In genomic region chr3:125069452-125069851, GRCh38 we compare ENCODE assay signal across 26 cellular contexts. TPM values are rescaled to one million over a fixed set of nuclear protein-coding genes. Genes with fewer than 3 reads are reported as not detected.
DNase-seq lines count a peak whose midpoint lies in the region; ATAC-seq and TF ChIP-seq lines count a peak whose summit lies in the region.
"Had no signal": no experiment of that assay in that cellular context is flagged by ENCODE, and none has a peak within 500 bp of the region (broad histone marks: within the 10 kb centered on the region; RNA-seq: fewer than 3 reads in every experiment).

No MANE protein-coding gene starts in this region.

- no peaks in the 10 kb centered on the region for H3K36me3 ChIP-seq in endodermal cell (ENCODE audit: control insufficient read depth, insufficient read depth, low read length)
- H3K36me3 ChIP-seq: esophagus muscularis mucosa, HAP-1, lower lobe of right lung, tibial nerve had no signal

- peak; percentile 42 for ATAC-seq in activated B cell treated with CpG ODN at 0.5 μM for 24 hours (ENCODE audit: low read depth)
- peak; percentile 24 to 82 (median 50) for ATAC-seq in natural killer cell
- no peak for ATAC-seq in WTC11
- ATAC-seq: activated naive CD8-positive, alpha-beta T cell treated with anti-CD3 and anti-CD28 coated beads, Interleukin-2, amount 50 U/mL, for 24 hours; PC-3 had no signal

- WGBS in endodermal cell (ENCODE audit: insufficient coverage in 1 of 2, insufficient read length in 1 of 2), 2 experiments: 100% methylated on average over 1 of the region's 1 CpG; no CpG with 5 or more reads in 1 of the 2 experiments

- peak overlapping the region; percentile 27 for H3K27ac Mint-ChIP-seq in activated B cell treated with CpG ODN at 0.5 μM for 24 hours
- H3K27ac Mint-ChIP-seq in natural killer cell: peak overlapping the region in 1 of 2 donors; percentile 22
- no peak overlapping the region for H3K27ac Mint-ChIP-seq in WTC11
- no peak overlapping the region for H3K27ac Mint-ChIP-seq in endodermal cell
- H3K27ac Mint-ChIP-seq: activated naive CD8-positive, alpha-beta T cell treated with anti-CD3 and anti-CD28 coated beads, Interleukin-2, amount 50 U/mL, for 24 hours; brain; stimulated activated naive CD8-positive, alpha-beta T cell treated with anti-CD3 and anti-CD28 coated beads, Interleukin-15, Interleukin-2, amounts not matched to agents 100 ng/mL and 50 ng/mL, for 24 hours; T-helper 1 cell treated with Interleukin-12 subunit alpha and Interleukin-12 subunit beta and Interleukin-4 antibody, amounts not matched to agents 30 μg/mL and 1 μg/mL, for 36 hours had no signal

- CTCF ChIA-PET in activated B cell treated with CpG ODN at 0.5 μM for 24 hours (lab: Charles Lee): no interaction called here
- CTCF ChIA-PET in GM10248 (lab: Yijun Ruan, JAX): interaction anchor here (1.1 to 1.8 kb wide), 3 partner anchors 11 to 14 kb away, joined by 4 to 5 read pairs (median 4); no protein-coding TSS in a partner anchor
- CTCF ChIA-PET in WTC11 (lab: Charles Lee): interaction anchor here (1.4 kb wide), 1 partner anchor 95 kb away, joined by 3 read pairs; no protein-coding TSS in a partner anchor

- H3K36me3 Mint-ChIP-seq in activated B cell treated with CpG ODN at 0.5 μM for 24 hours (ENCODE audit: low read depth): no peaks in the 10 kb centered on the region
- no peaks in the 10 kb centered on the region for H3K36me3 Mint-ChIP-seq in natural killer cell
- H3K36me3 Mint-ChIP-seq in WTC11: no peaks in the 10 kb centered on the region
- H3K36me3 Mint-ChIP-seq in endodermal cell (ENCODE audit: low read depth): no peaks in the 10 kb centered on the region
- H3K36me3 Mint-ChIP-seq: brain had no signal

- peak; percentile 21 for DNase-seq in CMK (ENCODE audit: low read depth)
- DNase-seq in MV-4-11 (lab: John Stamatoyannopoulos, UW): peak; percentile 62
- DNase-seq in activated B cell treated with CpG ODN at 0.5 μM for 24 hours: no peak
- DNase-seq in natural killer cell: no peak
- no peak for DNase-seq in GM10248 (ENCODE audit: extremely low spot score)
- DNase-seq in WTC11 (ENCODE audit: low spot score): no peak
- no peak for DNase-seq in amniotic stem cell (lab: John Stamatoyannopoulos, UW)
- DNase-seq in endodermal cell: no peak
- DNase-seq: activated CD4-positive, alpha-beta T cell treated with anti-CD3 and anti-CD28 coated beads, Interleukin-2, amount 50 U/mL, for 4 hours; activated naive CD8-positive, alpha-beta T cell treated with anti-CD3 and anti-CD28 coated beads, Interleukin-2, amount 50 U/mL, for 24 hours; Calu3; effector CD4-positive, alpha-beta T cell; hypothalamus; lower lobe of right lung; NCI-H1694 treated with DMSO at 0.1 percent for 48 hours; occipital lobe; PC-3; SHP77 treated with DMSO at 0.1 percent for 48 hours; stimulated activated CD4-positive, alpha-beta T cell treated with anti-CD3 and anti-CD28 coated beads, Interleukin-4, amount 100 ng/mL, for 1 hour had no signal

- POLR2A ChIA-PET in activated B cell treated with CpG ODN at 0.5 μM for 24 hours (lab: Charles Lee) (no interaction called here), GM10248 (lab: Yijun Ruan, JAX) (no interaction called here), WTC11 (lab: Charles Lee) (no interaction called here)

- peaks cover 3% of the 10 kb centered on the region for H3K4me1 ChIP-seq in endodermal cell (ENCODE audit: control insufficient read depth, insufficient read depth, low read length)
- H3K4me1 ChIP-seq: HAP-1, lower lobe of right lung, tibial nerve had no signal

- no peak overlapping the region for H3K9ac ChIP-seq in endodermal cell (ENCODE audit: extremely low read depth, low read length, poor library complexity, severe bottlenecking)

- H3K4me1 Mint-ChIP-seq in activated B cell treated with CpG ODN at 0.5 μM for 24 hours: peaks cover 21% of the 10 kb centered on the region
- H3K4me1 Mint-ChIP-seq in natural killer cell: peaks cover 8 to 14% of the 10 kb centered on the region in 2 donors
- H3K4me1 Mint-ChIP-seq in WTC11: peaks cover 6% of the 10 kb centered on the region
- peaks cover 19% of the 10 kb centered on the region for H3K4me1 Mint-ChIP-seq in endodermal cell

- TF ChIP-seq CTCF in activated B cell treated with CpG ODN at 0.5 μM for 24 hours (IDR thresholded peaks at IDR 0.05) (no peak), natural killer cell (IDR thresholded peaks at IDR 0.05) (no peak), GM10248 (IDR thresholded peaks at IDR 0.05; ENCODE audit: control extremely low read depth, extremely low read depth, low read depth, missing control alignments) (no peak), WTC11 (IDR thresholded peaks at IDR 0.05) (no peak), endodermal cell (conservative IDR thresholded peaks at IDR 0.05) (no peak)

- no peaks in the 10 kb centered on the region for H3K9me3 Mint-ChIP-seq in activated B cell treated with CpG ODN at 0.5 μM for 24 hours
- H3K9me3 Mint-ChIP-seq in natural killer cell: no peaks in the 10 kb centered on the region
- peaks cover 5% of the 10 kb centered on the region for H3K9me3 Mint-ChIP-seq in WTC11
- peaks cover 1% of the 10 kb centered on the region for H3K9me3 Mint-ChIP-seq in endodermal cell
- H3K9me3 Mint-ChIP-seq: activated naive CD8-positive, alpha-beta T cell treated with anti-CD3 and anti-CD28 coated beads, Interleukin-2, amount 50 U/mL, for 24 hours; stimulated activated naive CD8-positive, alpha-beta T cell treated with anti-CD3 and anti-CD28 coated beads, Interleukin-15, Interleukin-2, amounts not matched to agents 100 ng/mL and 50 ng/mL, for 24 hours; T-helper 1 cell treated with Interleukin-12 subunit alpha and Interleukin-12 subunit beta and Interleukin-4 antibody, amounts not matched to agents 30 μg/mL and 1 μg/mL, for 36 hours had no signal

- no peaks in the 10 kb centered on the region for H3K27me3 ChIP-seq in endodermal cell (ENCODE audit: control insufficient read depth, insufficient read depth, low read length, poor library complexity, severe bottlenecking)
- H3K27me3 ChIP-seq: esophagus muscularis mucosa, tibial nerve had no signal

- peaks cover 7% of the 10 kb centered on the region for H3K9me3 ChIP-seq in endodermal cell (ENCODE audit: control insufficient read depth, low read length)
- H3K9me3 ChIP-seq: esophagus muscularis mucosa, HAP-1, lower lobe of right lung, tibial nerve had no signal

- H3K4me3 Mint-ChIP-seq in activated B cell treated with CpG ODN at 0.5 μM for 24 hours (no peak overlapping the region), natural killer cell (no peak overlapping the region), WTC11 (no peak overlapping the region), endodermal cell (no peak overlapping the region)
- H3K4me3 Mint-ChIP-seq: activated naive CD8-positive, alpha-beta T cell treated with anti-CD3 and anti-CD28 coated beads, Interleukin-2, amount 50 U/mL, for 24 hours; brain; stimulated activated naive CD8-positive, alpha-beta T cell treated with anti-CD3 and anti-CD28 coated beads, Interleukin-15, Interleukin-2, amounts not matched to agents 100 ng/mL and 50 ng/mL, for 24 hours; T-helper 1 cell treated with Interleukin-12 subunit alpha and Interleukin-12 subunit beta and Interleukin-4 antibody, amounts not matched to agents 30 μg/mL and 1 μg/mL, for 36 hours had no signal

- intact Hi-C loops in activated B cell treated with CpG ODN at 0.5 μM for 24 hours (cut with micrococcal nuclease): loop anchor here (1.0 kb wide), 1 partner anchor 13 kb away; no protein-coding TSS in a partner anchor
- intact Hi-C loops in natural killer cell (cut with micrococcal nuclease): no loop called here

- H3K4me3 ChIP-seq in endodermal cell (ENCODE audit: low read length): no peak overlapping the region
- H3K4me3 ChIP-seq: esophagus muscularis mucosa, HAP-1, lower lobe of right lung, smooth muscle cell, tibial nerve had no signal

- H3K27me3 Mint-ChIP-seq in activated B cell treated with CpG ODN at 0.5 μM for 24 hours (peaks cover 2% of the 10 kb centered on the region), natural killer cell (ENCODE audit: low read depth in 2 of 2) (no peaks in the 10 kb centered on the region), WTC11 (ENCODE audit: low read depth) (no peaks in the 10 kb centered on the region), endodermal cell (ENCODE audit: insufficient read depth) (no peaks in the 10 kb centered on the region)

- no peak overlapping the region for H3K27ac ChIP-seq in endodermal cell (ENCODE audit: low read depth, low read length)
- H3K27ac ChIP-seq: esophagus muscularis mucosa, lower lobe of right lung, tibial nerve had no signal

TF ChIP-seq in WTC11, 78 proteins besides CTCF, POLR2A, EP300 and RAD21 (continues in another document):
- TF ChIP-seq GTF2I (CRISPR knock-in tag; conservative IDR thresholded peaks at IDR 0.05): no peak
- no peak for TF ChIP-seq SP1 (CRISPR knock-in tag; conservative IDR thresholded peaks at IDR 0.05)
- TF ChIP-seq, protein P1, sequence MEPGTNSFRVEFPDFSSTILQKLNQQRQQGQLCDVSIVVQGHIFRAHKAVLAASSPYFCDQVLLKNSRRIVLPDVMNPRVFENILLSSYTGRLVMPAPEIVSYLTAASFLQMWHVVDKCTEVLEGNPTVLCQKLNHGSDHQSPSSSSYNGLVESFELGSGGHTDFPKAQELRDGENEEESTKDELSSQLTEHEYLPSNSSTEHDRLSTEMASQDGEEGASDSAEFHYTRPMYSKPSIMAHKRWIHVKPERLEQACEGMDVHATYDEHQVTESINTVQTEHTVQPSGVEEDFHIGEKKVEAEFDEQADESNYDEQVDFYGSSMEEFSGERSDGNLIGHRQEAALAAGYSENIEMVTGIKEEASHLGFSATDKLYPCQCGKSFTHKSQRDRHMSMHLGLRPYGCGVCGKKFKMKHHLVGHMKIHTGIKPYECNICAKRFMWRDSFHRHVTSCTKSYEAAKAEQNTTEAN (CRISPR knock-in tag; IDR thresholded peaks at IDR 0.05): no peak
- TF ChIP-seq, protein P2, sequence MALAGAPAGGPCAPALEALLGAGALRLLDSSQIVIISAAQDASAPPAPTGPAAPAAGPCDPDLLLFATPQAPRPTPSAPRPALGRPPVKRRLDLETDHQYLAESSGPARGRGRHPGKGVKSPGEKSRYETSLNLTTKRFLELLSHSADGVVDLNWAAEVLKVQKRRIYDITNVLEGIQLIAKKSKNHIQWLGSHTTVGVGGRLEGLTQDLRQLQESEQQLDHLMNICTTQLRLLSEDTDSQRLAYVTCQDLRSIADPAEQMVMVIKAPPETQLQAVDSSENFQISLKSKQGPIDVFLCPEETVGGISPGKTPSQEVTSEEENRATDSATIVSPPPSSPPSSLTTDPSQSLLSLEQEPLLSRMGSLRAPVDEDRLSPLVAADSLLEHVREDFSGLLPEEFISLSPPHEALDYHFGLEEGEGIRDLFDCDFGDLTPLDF (CRISPR knock-in tag; IDR thresholded peaks at IDR 0.05): no peak
- no peak for TF ChIP-seq ZNF396 (CRISPR knock-in tag; IDR thresholded peaks at IDR 0.05; ENCODE audit: borderline replicate concordance)
- no peak for TF ChIP-seq ZBTB21 (CRISPR knock-in tag; IDR thresholded peaks at IDR 0.05; ENCODE audit: borderline replicate concordance)

RNA-seq across cellular contexts. Expression of gene HEG1, which starts 13.7 kb away (rescaled TPM):
- total RNA-seq in activated B cell treated with CpG ODN at 0.5 μM for 24 hours (6.1 and 7.2 TPM in 2 replicates), natural killer cell (10 to 100 TPM; 52.1 to 83.5 (median 68.1) TPM), WTC11 (2021) (7.9 to 14.6 TPM (median 8.7 TPM) in 3 replicates), endodermal cell (10 to 100 TPM; 25.5 to 27.0 TPM)
- polyA plus RNA-seq in endodermal cell (2013, experiment 1 of 2): 30.3 TPM
- 35.4 TPM for polyA plus RNA-seq in endodermal cell (2013, experiment 2 of 2)

Comparison
In these comparisons a context has a peak if more than half of its experiments do, and no peak if none do; other contexts are left out.
1. DNase-seq: peak in CMK (single experiment) and MV-4-11 (single experiment); none in activated B cell treated with CpG ODN at 0.5 μM for 24 hours (single experiment), natural killer cell (single experiment), GM10248 (single experiment), WTC11 (single experiment), amniotic stem cell (single experiment) and endodermal cell (single experiment).